11 cellular contexts compared by ENCODE assay signal in the genomic region with DNA sequence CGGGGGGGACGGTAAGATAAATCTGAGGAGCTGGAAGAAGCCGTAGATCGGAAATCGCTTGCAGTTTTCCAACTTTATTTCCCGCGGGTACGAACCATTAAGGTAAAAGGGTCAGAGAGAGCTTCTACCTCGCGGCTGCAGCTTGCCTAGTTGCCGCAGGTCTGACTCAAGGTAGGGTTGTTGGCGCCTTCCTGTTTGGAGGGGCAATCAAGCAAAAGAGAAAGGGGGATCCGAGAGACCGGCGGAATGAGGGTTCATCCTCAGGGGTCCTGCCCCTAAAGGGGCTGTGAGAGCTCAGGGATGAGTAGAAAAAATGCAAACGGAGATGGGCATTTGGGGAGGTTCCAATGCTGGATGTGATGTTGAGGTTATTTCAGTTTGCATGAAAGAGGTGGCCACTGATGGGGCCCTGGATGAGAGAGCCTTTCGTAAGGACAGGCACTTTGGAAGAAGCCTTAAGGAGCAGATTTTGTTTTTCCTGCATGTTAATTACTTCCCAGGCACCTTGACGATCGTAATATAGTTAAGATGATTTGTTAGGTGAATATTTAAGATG. TPM values are rescaled to one million over a fixed set of nuclear protein-coding genes. Genes with fewer than 3 reads are reported as not detected.
DNase-seq lines count a peak whose midpoint lies in the region; ATAC-seq and TF ChIP-seq lines count a peak whose summit lies in the region.
"Had no signal": no experiment of that assay in that cellular context is flagged by ENCODE, and none has a peak within 500 bp of the region (broad histone marks: within the 10 kb centered on the region; RNA-seq: fewer than 3 reads in every experiment).

No MANE protein-coding gene starts in this region.

- H3K36me3 ChIP-seq in GM23248 (ENCODE audit: low read depth) (no peaks in the 10 kb centered on the region), hepatocyte (replicated peaks; ENCODE audit: insufficient read depth, low read depth) (no peaks in the 10 kb centered on the region)

- peaks cover 65% of the 10 kb centered on the region for H3K27me3 Mint-ChIP-seq in activated CD8-positive, alpha-beta T cell treated with anti-CD3 and anti-CD28 coated beads for 36 hours

- no peaks in the 10 kb centered on the region for H3K9me2 ChIP-seq in GM23248 (ENCODE audit: insufficient read depth)
- H3K9me2 ChIP-seq in hepatocyte (replicated peaks; ENCODE audit: insufficient read depth), result no peaks in the 10 kb centered on the region

- H3K27me3 ChIP-seq in GM23248 (replicated peaks; ENCODE audit: insufficient read depth) (peaks cover 38% of the 10 kb centered on the region), hepatocyte (peaks cover 46% of the 10 kb centered on the region)

- peaks cover 29% of the 10 kb centered on the region for H3K4me1 Mint-ChIP-seq in activated CD8-positive, alpha-beta T cell treated with anti-CD3 and anti-CD28 coated beads for 36 hours (ENCODE audit: low read depth)

- H3F3A ChIP-seq in GM23248 (ENCODE audit: insufficient read depth), result no peaks in the 10 kb centered on the region

- DNase-seq in GM23248, result no peak
- DNase-seq in activated CD8-positive, alpha-beta T cell treated with anti-CD3 and anti-CD28 coated beads for 36 hours, result no peak
- DNase-seq in hepatocyte (ENCODE audit: low spot score), result no peak
- DNase-seq in skeletal muscle cell (ENCODE audit: low read depth), result no peak
- DNase-seq in NCI-H2029 (lab: John Stamatoyannopoulos, UW), result no peak
- DNase-seq in activated gamma-delta T cell (lab: John Stamatoyannopoulos, UW), result no peak
- no peak for DNase-seq in nucleus accumbens (lab: John Stamatoyannopoulos, UW)
- DNase-seq in T1000 (lab: John Stamatoyannopoulos, UW), result no peak
- DNase-seq: PC-9; stimulated activated naive CD4-positive, alpha-beta T cell had no signal

- 12 to 14% methylated on average over 17 to 19 of the region's 19 CpGs for WGBS in GM23248 (ENCODE audit: low coverage in 1 of 2, low lambda C conversion rate in 2 of 2, missing lambda C conversion rate in 2 of 2), 2 experiments
- 11% methylated on average over 18 of the region's 19 CpGs for WGBS in hepatocyte (ENCODE audit: low lambda C conversion rate, missing lambda C conversion rate)

- peak overlapping the region; percentile 31 for H3K4me3 Mint-ChIP-seq in activated CD8-positive, alpha-beta T cell treated with anti-CD3 and anti-CD28 coated beads for 36 hours

- intact Hi-C loops in activated CD8-positive, alpha-beta T cell treated with anti-CD3 and anti-CD28 coated beads for 36 hours (cut with micrococcal nuclease), result loop anchor here (10.0 kb wide), 1 partner anchor 321 kb away; no protein-coding TSS in a partner anchor

- H3K9ac ChIP-seq in GM23248, result 0 out of 2 replicates have a peak overlapping the region, but pooled peaks have one; percentile 25

- in situ Hi-C loops in GM23248 (cut with MboI), result no loop called here

- CTCF ChIA-PET in activated CD8-positive, alpha-beta T cell treated with anti-CD3 and anti-CD28 coated beads for 36 hours (lab: Charles Lee), result no interaction called here

- H2AFZ ChIP-seq in GM23248 (peak overlapping the region; percentile 69), hepatocyte (peak overlapping the region; percentile 1)
- H2AFZ ChIP-seq: PC-9 had no signal

- H3K9me3 ChIP-seq in GM23248 (ENCODE audit: low read depth) (no peaks in the 10 kb centered on the region), hepatocyte (ENCODE audit: low read depth) (no peaks in the 10 kb centered on the region)

- POLR2A ChIA-PET in activated CD8-positive, alpha-beta T cell treated with anti-CD3 and anti-CD28 coated beads for 36 hours (lab: Charles Lee), result no interaction called here

- H3K36me3 Mint-ChIP-seq in activated CD8-positive, alpha-beta T cell treated with anti-CD3 and anti-CD28 coated beads for 36 hours (ENCODE audit: low read depth), result no peaks in the 10 kb centered on the region

- no peaks in the 10 kb centered on the region for H4K20me1 ChIP-seq in GM23248 (ENCODE audit: insufficient read depth)
- no peaks in the 10 kb centered on the region for H4K20me1 ChIP-seq in hepatocyte (ENCODE audit: insufficient read depth, poor library complexity, severe bottlenecking)

- peaks cover 2% of the 10 kb centered on the region for H3K9me3 Mint-ChIP-seq in activated CD8-positive, alpha-beta T cell treated with anti-CD3 and anti-CD28 coated beads for 36 hours

- peak overlapping the region; percentile 67 for H3K4me3 ChIP-seq in GM23248
- no peak overlapping the region for H3K4me3 ChIP-seq in hepatocyte
- H3K4me3 ChIP-seq in skeletal muscle cell (ENCODE audit: low read depth, low read length), result peak overlapping the region; percentile 55
- H3K4me3 ChIP-seq: PC-9 had no signal

- no peak for TF ChIP-seq CTCF in activated CD8-positive, alpha-beta T cell treated with anti-CD3 and anti-CD28 coated beads for 36 hours (IDR thresholded peaks at IDR 0.05)
- TF ChIP-seq CTCF in hepatocyte (IDR thresholded peaks at IDR 0.05; ENCODE audit: poor library complexity), result no peak

- no peak overlapping the region for H3K27ac Mint-ChIP-seq in activated CD8-positive, alpha-beta T cell treated with anti-CD3 and anti-CD28 coated beads for 36 hours
- H3K27ac Mint-ChIP-seq: activated naive CD4-positive, alpha-beta T cell treated with anti-CD3 and anti-CD28 coated beads, Interleukin-2, amount 50 U/mL, for 72 hours had no signal

- H3K4me2 ChIP-seq in GM23248 (ENCODE audit: unreplicated experiment), result peak overlapping the region; percentile 74
- H3K4me2 ChIP-seq in hepatocyte, result peak overlapping the region; percentile 93
- H3K4me2 ChIP-seq: PC-9 had no signal

- peak; percentile 47 for ATAC-seq in activated CD8-positive, alpha-beta T cell treated with anti-CD3 and anti-CD28 coated beads for 36 hours

- no peaks in the 10 kb centered on the region for H3K79me2 ChIP-seq in GM23248 (ENCODE audit: insufficient read depth)
- no peaks in the 10 kb centered on the region for H3K79me2 ChIP-seq in hepatocyte

- H3K4me1 ChIP-seq in GM23248 (ENCODE audit: insufficient read depth) (peaks cover under 1% of the 10 kb centered on the region; the same call in 1 of the 2 replicates), hepatocyte (ENCODE audit: insufficient read depth) (no peaks in the 10 kb centered on the region)

- no peak overlapping the region for H3K27ac ChIP-seq in GM23248
- H3K27ac ChIP-seq in hepatocyte, result no peak overlapping the region
- H3K27ac ChIP-seq: PC-9 had no signal

RNA-seq across cellular contexts. Expression of gene HTR1F, which starts 0.9 kb away (rescaled TPM):
- total RNA-seq in GM23248 (2014; rRNA removed; shearing (Covaris generic)), result 0.25 and 0.32 TPM in 2 replicates
- polyA plus RNA-seq in GM23248 (2016; fragmentation: Nextera tagmentation; extraction: Ambion mirVana) (0.48 and 0.66 TPM in 2 replicates), hepatocyte (not detected in 2 replicates)
- total RNA-seq in activated CD8-positive, alpha-beta T cell treated with anti-CD3 and anti-CD28 coated beads for 36 hours, result not detected
- not detected in 2 replicates for total RNA-seq in hepatocyte
- total RNA-seq: activated naive CD4-positive, alpha-beta T cell treated with anti-CD3 and anti-CD28 coated beads, Interleukin-2, amount 50 U/mL, for 72 hours; PC-9 had no signal
